19 cellular contexts compared by ENCODE assay signal in the genomic region with DNA sequence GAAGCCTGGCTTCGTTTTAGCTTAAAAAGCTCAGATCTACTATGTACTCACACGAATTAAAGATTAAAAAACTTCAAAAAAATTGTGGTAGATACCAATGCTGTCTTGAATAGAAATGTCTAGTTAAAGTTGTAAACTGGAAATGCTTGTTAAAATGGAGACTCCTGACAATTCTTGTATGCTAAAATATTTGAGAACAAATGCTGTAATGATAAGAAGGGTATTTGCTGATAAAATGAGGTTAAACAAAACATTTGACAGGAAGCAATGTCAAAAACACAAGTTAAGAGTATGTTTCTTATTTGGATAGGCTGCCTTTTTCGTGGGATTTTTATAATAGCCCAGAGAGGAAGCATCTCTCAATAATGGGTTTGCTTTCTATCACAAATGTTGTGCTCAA. TPM values are rescaled to one million over a fixed set of nuclear protein-coding genes. Genes with fewer than 3 reads are reported as not detected.
A peak's percentile ranks its signal among the peaks of the same experiment; 100 is the strongest.
DNase-seq lines count a peak whose midpoint lies in the region; ATAC-seq and TF ChIP-seq lines count a peak whose summit lies in the region.
"Had no signal": no experiment of that assay in that cellular context is flagged by ENCODE, and none has a peak within 500 bp of the region (broad histone marks: within the 10 kb centered on the region; RNA-seq: fewer than 3 reads in every experiment).

No MANE protein-coding gene starts in this region.

- DNase-seq in endodermal cell (no peak), progenitor cell of endocrine pancreas (ENCODE audit: low spot score, unreplicated experiment) (no peak), NCI-H128 (lab: John Stamatoyannopoulos, UW; ENCODE audit: unreplicated experiment) (no peak), left ventricle myocardium superior (no peak), DMS53 treated with DMSO at 0.1 percent for 48 hours (lab: John Stamatoyannopoulos, UW; ENCODE audit: unreplicated experiment) (no peak)
- DNase-seq: CD4-positive, alpha-beta T cell; GF-D8; HCEC 1CT; IMR-90; NCI-H1436; NCI-H1930; NCI-H526; PC-3 had no signal

- H3K27me3 Mint-ChIP-seq in endodermal cell (ENCODE audit: insufficient read depth) (no peaks in the 10 kb centered on the region), nephron (ENCODE audit: low read depth) (no peaks in the 10 kb centered on the region), progenitor cell of endocrine pancreas (no peaks in the 10 kb centered on the region)
- H3K27me3 Mint-ChIP-seq: CD4-positive, alpha-beta T cell had no signal

- H3K27ac ChIP-seq in HUES64 (ENCODE audit: low read depth, low read length) (peak overlapping the region; percentile 78; the same call in 1 of the 2 replicates), endodermal cell (ENCODE audit: low read depth, low read length) (peak overlapping the region; percentile 94)
- H3K27ac ChIP-seq: RWPE1 had no signal

- H3K9me3 Mint-ChIP-seq in endodermal cell (peaks cover 2% of the 10 kb centered on the region), nephron (no peaks in the 10 kb centered on the region), progenitor cell of endocrine pancreas (ENCODE audit: low read depth) (no peaks in the 10 kb centered on the region)
- H3K9me3 Mint-ChIP-seq: CD4-positive, alpha-beta T cell; GM23338 had no signal

- WGBS in HUES64 = 92% methylated on average over 3 of the region's 3 CpGs
- 66 to 67% methylated on average over 1 to 3 of the region's 3 CpGs for WGBS in endodermal cell (ENCODE audit: insufficient coverage in 1 of 2, insufficient read length in 1 of 2), 2 experiments

- H3K27me3 ChIP-seq in HUES64 (ENCODE audit: insufficient read depth, low read length) (no peaks in the 10 kb centered on the region), endodermal cell (ENCODE audit: control insufficient read depth, insufficient read depth, low read length, poor library complexity, severe bottlenecking) (no peaks in the 10 kb centered on the region)

- H3K27ac Mint-ChIP-seq in endodermal cell = peak overlapping the region; percentile 90
- peak overlapping the region in 2 of 3 experiments; percentile 23 to 35 for H3K27ac Mint-ChIP-seq in nephron
- H3K27ac Mint-ChIP-seq in progenitor cell of endocrine pancreas = peak overlapping the region; percentile 80
- H3K27ac Mint-ChIP-seq: CD4-positive, alpha-beta T cell; GM23338 had no signal

- H3K4me3 Mint-ChIP-seq in endodermal cell (peak overlapping the region; percentile 10), nephron (no peak overlapping the region), progenitor cell of endocrine pancreas (ENCODE audit: low read depth) (peak overlapping the region; percentile 35)
- H3K4me3 Mint-ChIP-seq: CD4-positive, alpha-beta T cell; GM23338 had no signal

- H3K9me3 ChIP-seq in HUES64 (ENCODE audit: insufficient read depth, low read depth, low read length) = no peaks in the 10 kb centered on the region
- no peaks in the 10 kb centered on the region for H3K9me3 ChIP-seq in endodermal cell (ENCODE audit: control insufficient read depth, low read length)
- H3K9me3 ChIP-seq: A549 had no signal

- H3K9ac ChIP-seq in HUES64 (ENCODE audit: low read depth, low read length) (no peak overlapping the region), endodermal cell (ENCODE audit: extremely low read depth, low read length, poor library complexity, severe bottlenecking) (peak overlapping the region; percentile 73)

- H3K36me3 ChIP-seq in HUES64 (ENCODE audit: insufficient read depth, low read length) (no peaks in the 10 kb centered on the region), endodermal cell (ENCODE audit: control insufficient read depth, insufficient read depth, low read length) (no peaks in the 10 kb centered on the region)

- no peak overlapping the region for H3K4me3 ChIP-seq in HUES64 (ENCODE audit: low read length)
- peak overlapping the region; percentile 71 for H3K4me3 ChIP-seq in endodermal cell (ENCODE audit: low read length)
- H3K4me3 ChIP-seq: A549, GM23338 had no signal

- H3K4me1 ChIP-seq in HUES64 (ENCODE audit: insufficient read depth, low read length) = peaks cover 27% of the 10 kb centered on the region
- H3K4me1 ChIP-seq in endodermal cell (ENCODE audit: control insufficient read depth, insufficient read depth, low read length) = peaks cover 20% of the 10 kb centered on the region

- no peak for ATAC-seq in left ventricle myocardium superior
- ATAC-seq: A549, PC-3 had no signal

- H3K36me3 Mint-ChIP-seq in endodermal cell (ENCODE audit: low read depth) (peaks cover 41% of the 10 kb centered on the region), nephron (ENCODE audit: low read depth) (peaks cover 4% of the 10 kb centered on the region), progenitor cell of endocrine pancreas (ENCODE audit: insufficient read depth) (no peaks in the 10 kb centered on the region)

- intact Hi-C loops in left ventricle myocardium superior (cut with micrococcal nuclease) = no loop called here

- peaks cover 40% of the 10 kb centered on the region for H3K4me1 Mint-ChIP-seq in endodermal cell
- peaks cover 13% of the 10 kb centered on the region for H3K4me1 Mint-ChIP-seq in nephron
- H3K4me1 Mint-ChIP-seq in progenitor cell of endocrine pancreas (ENCODE audit: low read depth) = peaks cover 21% of the 10 kb centered on the region

- TF ChIP-seq CTCF in endodermal cell (conservative IDR thresholded peaks at IDR 0.05) (no peak), nephron (IDR thresholded peaks at IDR 0.05; ENCODE audit: unreplicated experiment in 3 of 3) (no peak), progenitor cell of endocrine pancreas (IDR thresholded peaks at IDR 0.05; ENCODE audit: unreplicated experiment) (no peak)

RNA-seq across cellular contexts. Expression of gene POSTN, which starts 48.0 kb away (rescaled TPM):
- polyA plus RNA-seq in HUES64 (2013, experiment 1 of 2) = 1.9 TPM
- polyA plus RNA-seq in HUES64 (2013, experiment 2 of 2) = 2.2 TPM
- total RNA-seq in endodermal cell (1 to 10 TPM in 1 of 2 donors, under 1 TPM in 1; 0.66 to 1.4 TPM), progenitor cell of endocrine pancreas (1.5 and 2.0 TPM in 2 replicates), left ventricle myocardium superior (6.9 TPM)
- 18.1 TPM for polyA plus RNA-seq in endodermal cell (2013, experiment 1 of 2)
- 15.0 TPM for polyA plus RNA-seq in endodermal cell (2013, experiment 2 of 2)
- total RNA-seq: CD4-positive, alpha-beta T cell; HT-29; PC-3 had no signal

Comparison
In these comparisons a context has a peak if more than half of its experiments do, and no peak if none do; other contexts are left out.
1. H3K27ac Mint-ChIP-seq: peak in every context shown above with its lines; median percentile 90 in endodermal cell; 80 in progenitor cell of endocrine pancreas; 29 in nephron.
2. H3K4me3 Mint-ChIP-seq: peak in endodermal cell (single experiment) and progenitor cell of endocrine pancreas (single experiment); none in nephron (0 of 3).